8 cellular contexts compared by ENCODE assay signal in the genomic region with DNA sequence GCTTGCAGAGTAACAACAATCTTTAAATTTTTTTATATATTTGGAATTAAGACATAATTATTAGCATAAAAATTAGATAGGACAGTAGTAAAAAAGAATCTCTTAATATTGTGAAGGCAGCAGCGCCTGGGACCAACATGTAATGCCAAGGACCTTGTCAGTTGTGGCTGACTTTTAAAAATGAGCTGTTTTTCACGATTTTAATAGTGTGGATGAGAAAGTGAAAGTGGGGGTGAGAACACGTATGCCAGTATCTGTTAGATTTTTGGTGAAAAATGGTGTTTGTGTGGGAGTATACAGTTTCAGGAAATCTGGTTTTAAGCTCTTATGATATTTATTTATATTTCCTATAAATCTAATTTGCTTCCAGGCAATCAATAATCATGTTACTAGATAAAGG.
DNase-seq lines count a peak whose midpoint lies in the region; ATAC-seq and TF ChIP-seq lines count a peak whose summit lies in the region.
"Had no signal": no experiment of that assay in that cellular context is flagged by ENCODE, and none has a peak within 500 bp of the region (broad histone marks: within the 10 kb centered on the region; RNA-seq: fewer than 3 reads in every experiment).

No MANE protein-coding gene starts in this region.

- H3K9me3 ChIP-seq in PC-3 (ENCODE audit: low read length): no peaks in the 10 kb centered on the region

- H3K9me2 ChIP-seq in PC-3 (replicated peaks; ENCODE audit: low read length): no peaks in the 10 kb centered on the region

- no peaks in the 10 kb centered on the region for H4K20me1 ChIP-seq in PC-3 (ENCODE audit: low read length)

- peak overlapping the region; percentile 85 for H3K27ac ChIP-seq in PC-3 (ENCODE audit: low read length)
- H3K27ac ChIP-seq: brain microvascular endothelial cell had no signal

- no peaks in the 10 kb centered on the region for H3F3A ChIP-seq in PC-3 (ENCODE audit: low read length, unreplicated experiment)

- H3K27me3 Mint-ChIP-seq in stimulated activated naive B cell treated with anti-CD40 and anti-IgM and Interleukin-4, amounts not matched to agents 10 μg/mL and 1 μg/mL and 100 μg/mL, for 72 hours: no peaks in the 10 kb centered on the region

- peaks cover 2 to 12% of the 10 kb centered on the region in 2 donors for H3K36me3 Mint-ChIP-seq in stimulated activated naive B cell treated with anti-CD40 and anti-IgM and Interleukin-4, amounts not matched to agents 10 μg/mL and 1 μg/mL and 100 μg/mL, for 72 hours

- no peak overlapping the region for H2AFZ ChIP-seq in PC-3 (ENCODE audit: low read length)

- TF ChIP-seq CTCF in PC-3 (conservative IDR thresholded peaks at IDR 0.05; ENCODE audit: low read depth, low read length) (no peak), fibroblast of mammary gland (conservative IDR thresholded peaks at IDR 0.05; ENCODE audit: control insufficient read depth, insufficient read depth, low read depth, low read length) (no peak)

- peak overlapping the region; percentile 45 for H3K27ac Mint-ChIP-seq in stimulated activated naive B cell treated with anti-CD40 and anti-IgM and Interleukin-4, amounts not matched to agents 10 μg/mL and 1 μg/mL and 100 μg/mL, for 72 hours

- intact Hi-C loops in PC-3 (cut with micrococcal nuclease): loop anchor here (2.0 to 5.0 kb wide), 2 partner anchors 36 to 71 kb away; no protein-coding TSS in a partner anchor

- no peaks in the 10 kb centered on the region for H3K9me3 Mint-ChIP-seq in stimulated activated naive B cell treated with anti-CD40 and anti-IgM and Interleukin-4, amounts not matched to agents 10 μg/mL and 1 μg/mL and 100 μg/mL, for 72 hours

- CTCF ChIA-PET in PC-3 (lab: Charles Lee): interaction anchor here (0.6 kb wide), 1 partner anchor 65 kb away, joined by 3 read pairs; no protein-coding TSS in a partner anchor

- H3K4me1 Mint-ChIP-seq in stimulated activated naive B cell treated with anti-CD40 and anti-IgM and Interleukin-4, amounts not matched to agents 10 μg/mL and 1 μg/mL and 100 μg/mL, for 72 hours: peaks cover 10 to 22% of the 10 kb centered on the region in 2 donors

- ATAC-seq in GM19452 (IDR thresholded peaks at IDR 0.05; ENCODE audit: unreplicated experiment) (peak; percentile 29), PC-3 (no peak), HG03439 (IDR thresholded peaks at IDR 0.05; ENCODE audit: unreplicated experiment) (no peak)
- no peak for ATAC-seq in stimulated activated naive B cell treated with anti-CD40 and anti-IgM and Interleukin-4, amounts not matched to agents 10 μg/mL and 1 μg/mL and 100 μg/mL, for 72 hours (replicated peaks)

- peaks cover 4% of the 10 kb centered on the region; the same call in 1 of the 2 replicates for H3K36me3 ChIP-seq in PC-3 (ENCODE audit: low read depth, low read length)

- H3K4me2 ChIP-seq in PC-3 (ENCODE audit: low read length): peak overlapping the region; percentile 78

- no TSS peak for BruUV-seq in PC-3 (replicated peaks; lab: Mats Ljungman, UMichigan)

- peak overlapping the region; percentile 67 for H3K4me3 ChIP-seq in PC-3 (ENCODE audit: low read length)
- peak overlapping the region; percentile 27 for H3K4me3 ChIP-seq in fibroblast of mammary gland (ENCODE audit: control insufficient read depth, low read depth, low read length)

- no peaks in the 10 kb centered on the region for H3K27me3 ChIP-seq in PC-3 (ENCODE audit: low read length)
- H3K27me3 ChIP-seq: brain microvascular endothelial cell had no signal

- peaks cover 22% of the 10 kb centered on the region for H3K4me1 ChIP-seq in PC-3 (ENCODE audit: insufficient read depth, low read length)

- H3K9ac ChIP-seq in PC-3 (ENCODE audit: low read length): peak overlapping the region; percentile 84

- peaks cover 65% of the 10 kb centered on the region for H3K79me2 ChIP-seq in PC-3 (ENCODE audit: low read length)

- peak overlapping the region; percentile 69 to 79 for H3K4me3 Mint-ChIP-seq in stimulated activated naive B cell treated with anti-CD40 and anti-IgM and Interleukin-4, amounts not matched to agents 10 μg/mL and 1 μg/mL and 100 μg/mL, for 72 hours

- POLR2A ChIA-PET in PC-3 (lab: Charles Lee; ENCODE audit: unreplicated experiment): no interaction called here

- DNase-seq in PC-3 (no peak), fibroblast of mammary gland (ENCODE audit: low read depth) (no peak), kidney glomerular epithelial cell (lab: John Stamatoyannopoulos, UW) (no peak), H4 (ENCODE audit: low spot score) (no peak)
- DNase-seq in stimulated activated naive B cell treated with anti-CD40 and anti-IgM and Interleukin-4, amounts not matched to agents 10 μg/mL and 1 μg/mL and 100 μg/mL, for 72 hours: no peak
- DNase-seq: brain microvascular endothelial cell had no signal
